ENCODE assay signal across 10 cellular contexts in the genomic region with DNA sequence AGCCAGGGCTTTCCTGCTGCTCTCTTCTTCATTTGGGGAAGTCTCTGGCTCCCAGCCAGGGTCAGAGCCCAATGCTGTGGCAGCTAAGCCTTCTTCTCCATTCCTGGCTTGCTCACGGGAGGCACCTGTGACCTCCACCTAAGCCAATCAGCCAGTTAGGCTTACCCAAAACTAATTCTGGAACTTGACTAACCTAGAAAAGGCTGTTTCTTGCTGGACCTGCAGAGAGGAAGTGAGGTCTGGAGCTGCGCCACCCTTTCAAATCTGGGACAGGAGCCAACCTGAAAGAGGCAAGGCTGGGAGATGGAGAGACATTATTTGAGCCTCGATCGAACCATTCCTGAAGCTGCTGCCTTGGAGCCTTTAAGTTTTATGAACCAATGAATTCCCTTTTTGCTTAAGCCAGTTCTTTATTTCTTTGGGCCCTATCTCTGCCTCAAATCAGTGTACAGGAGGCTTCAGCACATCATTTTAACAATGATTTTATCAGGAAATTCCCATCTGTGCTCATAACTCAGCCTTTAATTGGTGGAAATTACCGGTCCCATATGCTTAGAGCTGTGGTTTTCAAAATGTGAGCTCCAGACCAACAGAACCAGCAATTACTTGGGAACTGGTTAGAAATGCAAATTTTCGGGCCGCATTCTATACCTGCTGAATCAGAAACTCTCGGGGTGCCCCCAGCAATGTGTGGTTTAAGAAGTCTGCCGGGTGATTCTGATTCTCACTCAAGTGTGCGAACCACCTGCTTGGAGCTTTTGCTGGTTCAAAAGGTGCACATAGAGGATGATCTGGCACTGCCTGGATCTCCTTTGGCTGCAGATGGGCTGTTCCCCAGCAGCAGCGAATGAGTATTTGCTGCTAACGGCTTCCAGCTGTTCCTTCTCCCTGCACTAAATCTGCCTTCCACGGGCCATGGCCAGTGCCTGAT. TPM values are rescaled to one million over a fixed set of nuclear protein-coding genes. Genes with fewer than 3 reads are reported as not detected.
DNase-seq lines count a peak whose midpoint lies in the region; ATAC-seq and TF ChIP-seq lines count a peak whose summit lies in the region.
"Had no signal": no experiment of that assay in that cellular context is flagged by ENCODE, and none has a peak within 500 bp of the region (broad histone marks: within the 10 kb centered on the region; RNA-seq: fewer than 3 reads in every experiment).

No MANE protein-coding gene starts in this region.

- TF ChIP-seq POLR2A in erythroblast (IDR thresholded peaks at IDR 0.05; ENCODE audit: low read length) = no peak

- H3K9me3 ChIP-seq in Panc1 (ENCODE audit: control insufficient read depth, insufficient read depth, low read depth, low read length) = no peaks in the 10 kb centered on the region
- H3K9me3 ChIP-seq: Peyer's patch had no signal

- no peaks in the 10 kb centered on the region for H3K9me3 Mint-ChIP-seq in activated CD4-positive, alpha-beta T cell treated with anti-CD3 and anti-CD28 coated beads, Interleukin-2, amount 10 ng/mL, durations not matched to agents 7 days and 5 days
- H3K9me3 Mint-ChIP-seq in natural killer cell treated with Interleukin-12 subunit alpha and Interleukin-12 subunit beta and Interleukin-15 and Interleukin-18, amount 100 ng/mL, for 72 hours = no peaks in the 10 kb centered on the region

- H3K4me3 Mint-ChIP-seq in activated CD4-positive, alpha-beta T cell treated with anti-CD3 and anti-CD28 coated beads, Interleukin-2, amount 10 ng/mL, durations not matched to agents 7 days and 5 days = no peak overlapping the region
- H3K4me3 Mint-ChIP-seq in natural killer cell treated with Interleukin-12 subunit alpha and Interleukin-12 subunit beta and Interleukin-15 and Interleukin-18, amount 100 ng/mL, for 72 hours = no peak overlapping the region
- H3K4me3 Mint-ChIP-seq: B cell had no signal

- peaks cover 43% of the 10 kb centered on the region for H3K4me1 ChIP-seq in Panc1 (ENCODE audit: control insufficient read depth, insufficient read depth, low read length)

- H3K27me3 ChIP-seq in Panc1 (ENCODE audit: control insufficient read depth, insufficient read depth, low read length) = no peaks in the 10 kb centered on the region
- H3K27me3 ChIP-seq: Peyer's patch had no signal

- peaks cover 37% of the 10 kb centered on the region for H3K4me1 Mint-ChIP-seq in activated CD4-positive, alpha-beta T cell treated with anti-CD3 and anti-CD28 coated beads, Interleukin-2, amount 10 ng/mL, durations not matched to agents 7 days and 5 days
- H3K4me1 Mint-ChIP-seq in natural killer cell treated with Interleukin-12 subunit alpha and Interleukin-12 subunit beta and Interleukin-15 and Interleukin-18, amount 100 ng/mL, for 72 hours (ENCODE audit: low read depth in 2 of 2) = peaks cover 7 to 12% of the 10 kb centered on the region in 2 donors

- ATAC-seq in HG02973 (IDR thresholded peaks at IDR 0.05; ENCODE audit: unreplicated experiment) (peak; percentile 44), Panc1 (no peak), left colon (peak; percentile 62)
- ATAC-seq in natural killer cell treated with Interleukin-12 subunit alpha and Interleukin-12 subunit beta and Interleukin-15 and Interleukin-18, amount 100 ng/mL, for 72 hours = no peak

- peaks cover 5% of the 10 kb centered on the region for H3K27me3 Mint-ChIP-seq in activated CD4-positive, alpha-beta T cell treated with anti-CD3 and anti-CD28 coated beads, Interleukin-2, amount 10 ng/mL, durations not matched to agents 7 days and 5 days
- peaks cover 11 to 20% of the 10 kb centered on the region in 2 donors for H3K27me3 Mint-ChIP-seq in natural killer cell treated with Interleukin-12 subunit alpha and Interleukin-12 subunit beta and Interleukin-15 and Interleukin-18, amount 100 ng/mL, for 72 hours

- no peak overlapping the region for H3K27ac Mint-ChIP-seq in activated CD4-positive, alpha-beta T cell treated with anti-CD3 and anti-CD28 coated beads, Interleukin-2, amount 10 ng/mL, durations not matched to agents 7 days and 5 days
- no peak overlapping the region for H3K27ac Mint-ChIP-seq in natural killer cell treated with Interleukin-12 subunit alpha and Interleukin-12 subunit beta and Interleukin-15 and Interleukin-18, amount 100 ng/mL, for 72 hours
- H3K27ac Mint-ChIP-seq: B cell had no signal

- H3K4me3 ChIP-seq in Panc1 (ENCODE audit: low read depth in 2 of 2, low read length in 2 of 2) = no peak overlapping the region
- H3K4me3 ChIP-seq: Peyer's patch had no signal

- no TSS peak for BruUV-seq in Panc1 (replicated peaks; lab: Mats Ljungman, UMichigan)

- in situ Hi-C loops in Panc1 (cut with HindIII; ENCODE audit: low pct_unique_long_range_greater_than_20kb, low sequenced_read_pairs) = no loop called here

- intact Hi-C loops in Panc1 (cut with micrococcal nuclease; ENCODE audit: unreplicated experiment) (loop anchor here (5.0 kb wide), 1 partner anchor 40 kb away; no protein-coding TSS in a partner anchor), left colon (cut with DNase I, micrococcal nuclease) (no loop called here)

- peak; percentile 37 for DNase-seq in activated CD4-positive, alpha-beta T cell treated with anti-CD3 and anti-CD28 coated beads for 48 hours
- DNase-seq in activated CD4-positive, alpha-beta T cell treated with anti-CD3 and anti-CD28 coated beads, Interleukin-2, amount 10 ng/mL, durations not matched to agents 7 days and 5 days = no peak
- DNase-seq in Panc1 (ENCODE audit: low read depth, low spot score) (no peak), left colon (peak in 1 of 2 donors; percentile 54), erythroblast (lab: John Stamatoyannopoulos, UW) (no peak), midbrain (lab: John Stamatoyannopoulos, UW) (no peak)
- no peak for DNase-seq in natural killer cell treated with Interleukin-12 subunit alpha and Interleukin-12 subunit beta and Interleukin-15 and Interleukin-18, amount 100 ng/mL, for 72 hours (ENCODE audit: low spot score)

- H3K36me3 Mint-ChIP-seq in activated CD4-positive, alpha-beta T cell treated with anti-CD3 and anti-CD28 coated beads, Interleukin-2, amount 10 ng/mL, durations not matched to agents 7 days and 5 days (ENCODE audit: low read depth) = no peaks in the 10 kb centered on the region
- no peaks in the 10 kb centered on the region for H3K36me3 Mint-ChIP-seq in natural killer cell treated with Interleukin-12 subunit alpha and Interleukin-12 subunit beta and Interleukin-15 and Interleukin-18, amount 100 ng/mL, for 72 hours

- peak overlapping the region; percentile 64; the same call in 1 of the 2 replicates for H3K27ac ChIP-seq in Panc1 (ENCODE audit: low read length)
- H3K27ac ChIP-seq: Peyer's patch had no signal

- TF ChIP-seq CTCF in Panc1 (IDR thresholded peaks at IDR 0.05) = no peak

- no peaks in the 10 kb centered on the region for H3K36me3 ChIP-seq in Panc1 (ENCODE audit: control insufficient read depth, insufficient read depth, low read length)
- H3K36me3 ChIP-seq: Peyer's patch had no signal

- CTCF ChIA-PET in activated CD4-positive, alpha-beta T cell treated with anti-CD3 and anti-CD28 coated beads, Interleukin-2, amount 10 ng/mL, durations not matched to agents 7 days and 5 days (lab: Charles Lee) = interaction anchor here (0.6 to 2.7 kb wide), 5 partner anchors 10 to 843 kb away, joined by 3 to 8 read pairs (median 3); no protein-coding TSS in a partner anchor
- CTCF ChIA-PET in Panc1 (lab: Charles Lee) = interaction anchor here (0.8 to 1.9 kb wide), 3 partner anchors 57 to 83 kb away, joined by 3 to 5 read pairs (median 3); no protein-coding TSS in a partner anchor

- POLR2A ChIA-PET in activated CD4-positive, alpha-beta T cell treated with anti-CD3 and anti-CD28 coated beads, Interleukin-2, amount 10 ng/mL, durations not matched to agents 7 days and 5 days (lab: Charles Lee) = no interaction called here
- POLR2A ChIA-PET in Panc1 (lab: Charles Lee) = interaction anchor here (0.6 kb wide), 2 partner anchors 98 to 140 kb away, joined by 7 to 10 read pairs; no protein-coding TSS in a partner anchor

RNA-seq across cellular contexts. Expression of gene SMOX, which starts 35.9 kb away (rescaled TPM):
- 1 to 10 TPM; 3.3 to 3.4 TPM for total RNA-seq in activated CD4-positive, alpha-beta T cell treated with anti-CD3 and anti-CD28 coated beads, Interleukin-2, amount 10 ng/mL, durations not matched to agents 7 days and 5 days
- total RNA-seq in Panc1 (2021; ENCODE audit: unreplicated experiment) (33.8 TPM), left colon (1 to 10 TPM; 4.9 to 7.2 TPM)
- polyA plus RNA-seq in Panc1 (2012; ENCODE audit: insufficient read length) = 27.6 TPM
- 1 to 10 TPM; 1.3 to 1.5 TPM for total RNA-seq in natural killer cell treated with Interleukin-12 subunit alpha and Interleukin-12 subunit beta and Interleukin-15 and Interleukin-18, amount 100 ng/mL, for 72 hours
- total RNA-seq: B cell had no signal

Comparison
In these comparisons a context has a peak if more than half of its experiments do, and no peak if none do; other contexts are left out.
1. ATAC-seq: peak in HG02973 (single experiment) and left colon (single experiment); none in Panc1 (single experiment) and natural killer cell treated with Interleukin-12 subunit alpha and Interleukin-12 subunit beta and Interleukin-15 and Interleukin-18, amount 100 ng/mL, for 72 hours (0 of 2).